In the genomic region with DNA sequence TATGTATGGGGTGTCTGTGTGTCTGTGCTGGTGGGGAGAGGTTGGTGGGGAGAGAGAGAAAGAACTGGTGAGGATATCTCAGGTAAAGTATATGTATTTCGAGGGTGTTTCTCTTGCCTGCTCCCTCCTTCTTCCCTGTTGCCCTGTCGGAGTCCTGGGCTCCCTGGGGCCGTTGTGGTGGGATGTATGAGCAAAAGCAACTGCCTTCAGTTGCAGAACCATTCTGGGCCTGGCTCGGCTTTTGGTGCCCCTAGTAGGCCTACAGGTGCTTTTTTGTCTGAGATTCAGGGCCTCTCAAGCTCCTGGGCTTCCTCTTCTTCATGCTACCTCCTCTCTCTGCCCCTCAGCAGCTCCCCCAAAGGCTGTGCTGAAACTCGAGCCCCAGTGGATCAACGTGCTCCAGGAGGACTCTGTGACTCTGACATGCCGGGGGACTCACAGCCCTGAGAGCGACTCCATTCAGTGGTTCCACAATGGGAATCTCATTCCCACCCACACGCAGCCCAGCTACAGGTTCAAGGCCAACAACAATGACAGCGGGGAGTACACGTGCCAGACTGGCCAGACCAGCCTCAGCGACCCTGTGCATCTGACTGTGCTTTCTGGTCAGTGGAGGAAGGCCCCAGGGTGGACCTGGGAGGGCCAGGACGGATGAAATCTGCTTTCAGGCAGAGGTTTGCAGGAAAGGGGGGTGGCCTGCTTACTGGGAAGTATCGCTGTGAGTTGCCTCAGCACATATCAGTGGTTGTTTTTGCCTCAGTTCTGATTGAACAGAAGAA, we compare ENCODE assay signal across 2 cellular contexts.
TF ChIP-seq lines count a peak whose summit lies in the region.

No MANE protein-coding gene starts in this region.

TF ChIP-seq in K562, 482 proteins besides CTCF, POLR2A, EP300 and RAD21:
- TF ChIP-seq ZNF263 (CRISPR knock-in tag; IDR thresholded peaks at IDR 0.05; ENCODE audit: borderline replicate concordance), result peak; percentile 82

TF ChIP-seq in HepG2, 621 proteins besides CTCF, POLR2A, EP300 and RAD21:
- TF ChIP-seq SOX5 (CRISPR knock-in tag; IDR thresholded peaks at IDR 0.05; ENCODE audit: borderline replicate concordance) (0 out of 2 replicates have a peak, but pooled peaks have one; percentile 19), BHLHE40 (IDR thresholded peaks at IDR 0.05; ENCODE audit: low read length) (0 out of 2 replicates have a peak, but pooled peaks have one; percentile 8), ZNF263 (CRISPR knock-in tag; IDR thresholded peaks at IDR 0.05) (peak; percentile 96)
- TF ChIP-seq, protein P1, sequence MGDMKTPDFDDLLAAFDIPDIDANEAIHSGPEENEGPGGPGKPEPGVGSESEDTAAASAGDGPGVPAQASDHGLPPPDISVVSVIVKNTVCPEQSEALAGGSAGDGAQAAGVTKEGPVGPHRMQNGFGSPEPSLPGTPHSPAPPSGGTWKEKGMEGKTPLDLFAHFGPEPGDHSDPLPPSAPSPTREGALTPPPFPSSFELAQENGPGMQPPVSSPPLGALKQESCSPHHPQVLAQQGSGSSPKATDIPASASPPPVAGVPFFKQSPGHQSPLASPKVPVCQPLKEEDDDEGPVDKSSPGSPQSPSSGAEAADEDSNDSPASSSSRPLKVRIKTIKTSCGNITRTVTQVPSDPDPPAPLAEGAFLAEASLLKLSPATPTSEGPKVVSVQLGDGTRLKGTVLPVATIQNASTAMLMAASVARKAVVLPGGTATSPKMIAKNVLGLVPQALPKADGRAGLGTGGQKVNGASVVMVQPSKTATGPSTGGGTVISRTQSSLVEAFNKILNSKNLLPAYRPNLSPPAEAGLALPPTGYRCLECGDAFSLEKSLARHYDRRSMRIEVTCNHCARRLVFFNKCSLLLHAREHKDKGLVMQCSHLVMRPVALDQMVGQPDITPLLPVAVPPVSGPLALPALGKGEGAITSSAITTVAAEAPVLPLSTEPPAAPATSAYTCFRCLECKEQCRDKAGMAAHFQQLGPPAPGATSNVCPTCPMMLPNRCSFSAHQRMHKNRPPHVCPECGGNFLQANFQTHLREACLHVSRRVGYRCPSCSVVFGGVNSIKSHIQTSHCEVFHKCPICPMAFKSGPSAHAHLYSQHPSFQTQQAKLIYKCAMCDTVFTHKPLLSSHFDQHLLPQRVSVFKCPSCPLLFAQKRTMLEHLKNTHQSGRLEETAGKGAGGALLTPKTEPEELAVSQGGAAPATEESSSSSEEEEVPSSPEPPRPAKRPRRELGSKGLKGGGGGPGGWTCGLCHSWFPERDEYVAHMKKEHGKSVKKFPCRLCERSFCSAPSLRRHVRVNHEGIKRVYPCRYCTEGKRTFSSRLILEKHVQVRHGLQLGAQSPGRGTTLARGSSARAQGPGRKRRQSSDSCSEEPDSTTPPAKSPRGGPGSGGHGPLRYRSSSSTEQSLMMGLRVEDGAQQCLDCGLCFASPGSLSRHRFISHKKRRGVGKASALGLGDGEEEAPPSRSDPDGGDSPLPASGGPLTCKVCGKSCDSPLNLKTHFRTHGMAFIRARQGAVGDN (CRISPR knock-in tag; IDR thresholded peaks at IDR 0.05), result 0 out of 2 replicates have a peak, but pooled peaks have one; percentile 9
